1 cellular context compared by ENCODE assay signal in genomic region chr5:31563216-31563615, GRCh38.
TF ChIP-seq lines count a peak whose summit lies in the region.

No MANE protein-coding gene starts in this region.

TF ChIP-seq in IMR-90, 13 proteins besides CTCF, POLR2A, EP300 and RAD21 (continued from another document):
- no peak for TF ChIP-seq USF2 (IDR thresholded peaks at IDR 0.05; ENCODE audit: low read depth, low read length)
- no peak for TF ChIP-seq SMC3 (IDR thresholded peaks at IDR 0.05; ENCODE audit: low read depth, low read length)
- TF ChIP-seq MAFK (IDR thresholded peaks at IDR 0.05; ENCODE audit: low read depth, low read length): no peak
- TF ChIP-seq BHLHE40 (IDR thresholded peaks at IDR 0.05; ENCODE audit: low read depth, low read length): no peak
- TF ChIP-seq CHD1 (IDR thresholded peaks at IDR 0.05; ENCODE audit: low read depth, low read length): no peak
- TF ChIP-seq RFX5 (IDR thresholded peaks at IDR 0.05; ENCODE audit: low read depth, low read length): no peak
- no peak for TF ChIP-seq CEBPB (IDR thresholded peaks at IDR 0.05; ENCODE audit: low read depth, low read length)
